22 cellular contexts compared by ENCODE assay signal in genomic region chr6:34964564-34964963, GRCh38.
DNase-seq lines count a peak whose midpoint lies in the region; ATAC-seq and TF ChIP-seq lines count a peak whose summit lies in the region.
"Had no signal": no experiment of that assay in that cellular context is flagged by ENCODE, and none has a peak within 500 bp of the region (broad histone marks: within the 10 kb centered on the region; RNA-seq: fewer than 3 reads in every experiment).

No MANE protein-coding gene starts in this region.

- DNase-seq in Right ventricle myocardium inferior (ENCODE audit: missing footprints), result no peak
- no peak for DNase-seq in cardiac septum (ENCODE audit: low spot score)
- DNase-seq in cerebellar cortex (ENCODE audit: low spot score), result peak; percentile 51
- DNase-seq in left cardiac atrium, result no peak
- no peak for DNase-seq in NCI-H1417 treated with DMSO at 0.1 percent for 48 hours (lab: John Stamatoyannopoulos, UW)
- DNase-seq in activated CD8-positive, alpha-beta T cell treated with anti-CD3 and anti-CD28 coated beads for 36 hours, result no peak
- no peak for DNase-seq in NCI-H2227 treated with DMSO at 0.1 percent for 48 hours (lab: John Stamatoyannopoulos, UW)
- DNase-seq in HUDEP-2 (lab: John Stamatoyannopoulos, UW; ENCODE audit: unreplicated experiment in 76 of 76), result no peak
- DNase-seq: activated B cell treated with CpG ODN at 0.5 μM for 24 hours; activated CD4-positive, alpha-beta T cell treated with anti-CD3 and anti-CD28 coated beads, Interleukin-2, amount 50 U/mL, for 48 hours; activated effector memory CD4-positive, alpha-beta T cell treated with anti-CD3 and anti-CD28 coated beads, Interleukin-2, amount 50 U/mL, for 16 hours; activated naive CD8-positive, alpha-beta T cell treated with anti-CD3 and anti-CD28 coated beads, Interleukin-2, amount 50 U/mL, for 24 hours; Caco-2; GOT3; kidney; mammary epithelial cell; nucleus accumbens; OCI-M1; SHP77; stimulated activated CD4-positive, alpha-beta T cell treated with anti-CD3 and anti-CD28 coated beads, Interleukin-4, amount 100 ng/mL, for 24 hours; transverse colon had no signal

- no peaks in the 10 kb centered on the region for H3K9me3 Mint-ChIP-seq in activated CD8-positive, alpha-beta T cell treated with anti-CD3 and anti-CD28 coated beads for 36 hours
- H3K9me3 Mint-ChIP-seq: activated B cell treated with CpG ODN at 0.5 μM for 24 hours; activated naive CD8-positive, alpha-beta T cell treated with anti-CD3 and anti-CD28 coated beads, Interleukin-2, amount 50 U/mL, for 24 hours; stimulated activated naive CD8-positive, alpha-beta T cell treated with anti-CD3 and anti-CD28 coated beads, Interleukin-15, Interleukin-2, amounts not matched to agents 100 ng/mL and 50 ng/mL, for 24 hours had no signal

- intact Hi-C loops in Right ventricle myocardium inferior (cut with DNase I), result loop anchor here (2.0 kb wide), 1 partner anchor 76 kb away; the partner anchor contains the start of genes ANKS1A and TAF11
- intact Hi-C loops in cardiac septum (cut with DNase I), result no loop called here
- intact Hi-C loops in left cardiac atrium (cut with DNase I), result no loop called here
- intact Hi-C loops in activated CD8-positive, alpha-beta T cell treated with anti-CD3 and anti-CD28 coated beads for 36 hours (cut with micrococcal nuclease), result no loop called here

- POLR2A ChIA-PET in activated CD8-positive, alpha-beta T cell treated with anti-CD3 and anti-CD28 coated beads for 36 hours (lab: Charles Lee), result interaction anchor here (0.6 kb wide), 1 partner anchor 207 kb away, joined by 4 read pairs; no protein-coding TSS in a partner anchor

- peaks cover 3% of the 10 kb centered on the region for H3K4me1 Mint-ChIP-seq in activated CD8-positive, alpha-beta T cell treated with anti-CD3 and anti-CD28 coated beads for 36 hours (ENCODE audit: low read depth)

- CTCF ChIA-PET in activated CD8-positive, alpha-beta T cell treated with anti-CD3 and anti-CD28 coated beads for 36 hours (lab: Charles Lee), result no interaction called here

- TF ChIP-seq CTCF in activated CD8-positive, alpha-beta T cell treated with anti-CD3 and anti-CD28 coated beads for 36 hours (IDR thresholded peaks at IDR 0.05), result no peak

- H3K4me3 Mint-ChIP-seq in activated CD8-positive, alpha-beta T cell treated with anti-CD3 and anti-CD28 coated beads for 36 hours, result no peak overlapping the region
- H3K4me3 Mint-ChIP-seq: activated B cell treated with CpG ODN at 0.5 μM for 24 hours; activated naive CD8-positive, alpha-beta T cell treated with anti-CD3 and anti-CD28 coated beads, Interleukin-2, amount 50 U/mL, for 24 hours; stimulated activated naive CD8-positive, alpha-beta T cell treated with anti-CD3 and anti-CD28 coated beads, Interleukin-15, Interleukin-2, amounts not matched to agents 100 ng/mL and 50 ng/mL, for 24 hours had no signal

- no peaks in the 10 kb centered on the region for H3K27me3 Mint-ChIP-seq in activated CD8-positive, alpha-beta T cell treated with anti-CD3 and anti-CD28 coated beads for 36 hours
- H3K27me3 Mint-ChIP-seq: activated B cell treated with CpG ODN at 0.5 μM for 24 hours; activated naive CD8-positive, alpha-beta T cell treated with anti-CD3 and anti-CD28 coated beads, Interleukin-2, amount 50 U/mL, for 24 hours; stimulated activated naive CD8-positive, alpha-beta T cell treated with anti-CD3 and anti-CD28 coated beads, Interleukin-15, Interleukin-2, amounts not matched to agents 100 ng/mL and 50 ng/mL, for 24 hours had no signal

- no peaks in the 10 kb centered on the region for H3K36me3 Mint-ChIP-seq in activated CD8-positive, alpha-beta T cell treated with anti-CD3 and anti-CD28 coated beads for 36 hours (ENCODE audit: low read depth)

- ATAC-seq in Right ventricle myocardium inferior (peak; percentile 56), left cardiac atrium (peak; percentile 40 to 83)
- no peak for ATAC-seq in activated CD8-positive, alpha-beta T cell treated with anti-CD3 and anti-CD28 coated beads for 36 hours
- ATAC-seq: activated naive CD8-positive, alpha-beta T cell treated with anti-CD3 and anti-CD28 coated beads, Interleukin-2, amount 50 U/mL, for 24 hours had no signal

- no peak overlapping the region for H3K27ac Mint-ChIP-seq in activated CD8-positive, alpha-beta T cell treated with anti-CD3 and anti-CD28 coated beads for 36 hours
- H3K27ac Mint-ChIP-seq: activated B cell treated with CpG ODN at 0.5 μM for 24 hours; activated naive CD8-positive, alpha-beta T cell treated with anti-CD3 and anti-CD28 coated beads, Interleukin-2, amount 50 U/mL, for 24 hours; stimulated activated naive CD8-positive, alpha-beta T cell treated with anti-CD3 and anti-CD28 coated beads, Interleukin-15, Interleukin-2, amounts not matched to agents 100 ng/mL and 50 ng/mL, for 24 hours had no signal
